ENCODE assay signal across 12 cellular contexts in the genomic region with DNA sequence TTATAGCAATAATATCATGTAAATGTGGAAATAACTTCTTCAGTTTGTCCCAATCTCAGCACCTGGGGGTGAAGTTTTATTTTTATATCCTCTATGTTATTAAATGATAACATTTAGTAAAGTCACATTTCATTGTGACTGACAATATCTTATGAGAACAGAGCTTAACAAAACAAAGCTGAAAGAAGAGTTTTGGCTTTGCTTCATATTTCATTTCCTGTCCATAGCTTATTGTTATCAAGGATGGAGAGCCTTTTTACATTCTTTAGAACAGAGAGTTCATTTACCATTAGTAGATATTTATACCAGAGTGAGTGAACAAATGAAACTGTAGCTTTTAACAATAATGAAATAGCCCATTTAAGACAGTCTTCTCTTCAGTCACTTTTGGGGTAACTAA.
"Had no signal": no experiment of that assay in that cellular context is flagged by ENCODE, and none has a peak within 500 bp of the region (broad histone marks: within the 10 kb centered on the region; RNA-seq: fewer than 3 reads in every experiment).

No MANE protein-coding gene starts in this region.

- H3K4me1 ChIP-seq: gastrocnemius medialis had no signal

- H3K9me3 ChIP-seq: gastrocnemius medialis, tibial nerve had no signal

- H3K27me3 ChIP-seq: gastrocnemius medialis, tibial nerve had no signal

- H3K36me3 ChIP-seq: gastrocnemius medialis, tibial nerve had no signal

- H3K4me3 Mint-ChIP-seq: endodermal cell, natural killer cell had no signal

- ATAC-seq: activated naive CD4-positive, alpha-beta T cell treated with anti-CD3 and anti-CD28 coated beads, Interleukin-2, amount 50 U/mL, for 72 hours; gastrocnemius medialis; natural killer cell; stimulated activated naive CD8-positive, alpha-beta T cell treated with anti-CD3 and anti-CD28 coated beads, Interleukin-15, Interleukin-2, amounts not matched to agents 100 U/mL and 50 U/mL, for 24 hours had no signal

- H3K27ac ChIP-seq: VCaP had no signal

- DNase-seq: activated CD4-positive, alpha-beta T cell treated with anti-CD3 and anti-CD28 coated beads for 1 hour; activated gamma-delta T cell treated with Interleukin-2 at 50 U/mL for 16 hours; endodermal cell; gastrocnemius medialis; head of caudate nucleus; natural killer cell; stimulated activated CD4-positive, alpha-beta T cell treated with anti-CD3 and anti-CD28 coated beads, Interleukin-2, amount 100 ng/mL, for 24 hours; stimulated activated naive CD8-positive, alpha-beta T cell treated with anti-CD3 and anti-CD28 coated beads, Interleukin-15, Interleukin-2, amounts not matched to agents 100 U/mL and 50 U/mL, for 24 hours; substantia nigra had no signal

- H3K9me3 Mint-ChIP-seq: endodermal cell, natural killer cell had no signal

- H3K36me3 Mint-ChIP-seq: activated naive CD4-positive, alpha-beta T cell treated with anti-CD3 and anti-CD28 coated beads, Interleukin-2, amount 50 U/mL, for 72 hours; natural killer cell had no signal

- H3K4me1 Mint-ChIP-seq: natural killer cell had no signal

- H3K27ac Mint-ChIP-seq: activated naive CD4-positive, alpha-beta T cell treated with anti-CD3 and anti-CD28 coated beads, Interleukin-2, amount 50 U/mL, for 72 hours; natural killer cell had no signal

- H3K4me3 ChIP-seq: gastrocnemius medialis, tibial nerve had no signal
